ENCODE assay signal across 8 cellular contexts in genomic region chr2:120253021-120253882, GRCh38. TPM values are rescaled to one million over a fixed set of nuclear protein-coding genes. Genes with fewer than 3 reads are reported as not detected.
DNase-seq lines count a peak whose midpoint lies in the region; ATAC-seq and TF ChIP-seq lines count a peak whose summit lies in the region.

No MANE protein-coding gene starts in this region.

- H3K27me3 ChIP-seq in mononuclear cell (ENCODE audit: insufficient read depth, low read length): no peaks in the 10 kb centered on the region

- peak overlapping the region; percentile 85 for H3K4me3 ChIP-seq in mononuclear cell (ENCODE audit: low read length)

- peak; percentile 50 for TF ChIP-seq CTCF in C4-2B (conservative IDR thresholded peaks at IDR 0.05)

- peaks cover 61% of the 10 kb centered on the region for H3K4me1 ChIP-seq in mononuclear cell (ENCODE audit: insufficient read depth, low read length)

- ATAC-seq in GM18517 (IDR thresholded peaks at IDR 0.05; ENCODE audit: unreplicated experiment) (peak; percentile 30), HG02973 (IDR thresholded peaks at IDR 0.05; ENCODE audit: unreplicated experiment) (peak; percentile 22), esophagus mucosa (peak; percentile 66)

- DNase-seq in NCI-H510A treated with DMSO at 0.1 percent for 48 hours (lab: John Stamatoyannopoulos, UW) (peak; percentile 31), substantia nigra (lab: John Stamatoyannopoulos, UW) (peak in 48 of 49 donors; percentile 43 to 84 (median 74))
- DNase-seq in activated T-cell treated with anti-CD3 and anti-CD28 coated beads, Interleukin-2, amount 50 U/mL, for 1 hour: peak; percentile 44

- H3K9me3 ChIP-seq in mononuclear cell (ENCODE audit: low read depth, low read length): no peaks in the 10 kb centered on the region

- H3K27ac ChIP-seq in C4-2B: peak overlapping the region; percentile 75
- peak overlapping the region; percentile 74 for H3K27ac ChIP-seq in substantia nigra (ENCODE audit: low read depth, low read length, poor library complexity, severe bottlenecking)

RNA-seq across cellular contexts. Expression of gene RALB, which starts 0.6 kb away (rescaled TPM):
- 81.2 TPM for total RNA-seq in esophagus mucosa
- 22.1 TPM for total RNA-seq in mononuclear cell

RNA-seq across cellular contexts. Expression of gene TMEM185B, which starts 30.1 kb away (rescaled TPM):
- total RNA-seq in esophagus mucosa (20.3 TPM), mononuclear cell (17.5 TPM)

Comparison
In these comparisons a context has a peak if more than half of its experiments do, and no peak if none do; other contexts are left out.
1. Peak in every context shown above with its lines: DNase-seq, ATAC-seq, H3K4me3 ChIP-seq and H3K27ac ChIP-seq.